ENCODE assay signal across 10 cellular contexts in the genomic region with DNA sequence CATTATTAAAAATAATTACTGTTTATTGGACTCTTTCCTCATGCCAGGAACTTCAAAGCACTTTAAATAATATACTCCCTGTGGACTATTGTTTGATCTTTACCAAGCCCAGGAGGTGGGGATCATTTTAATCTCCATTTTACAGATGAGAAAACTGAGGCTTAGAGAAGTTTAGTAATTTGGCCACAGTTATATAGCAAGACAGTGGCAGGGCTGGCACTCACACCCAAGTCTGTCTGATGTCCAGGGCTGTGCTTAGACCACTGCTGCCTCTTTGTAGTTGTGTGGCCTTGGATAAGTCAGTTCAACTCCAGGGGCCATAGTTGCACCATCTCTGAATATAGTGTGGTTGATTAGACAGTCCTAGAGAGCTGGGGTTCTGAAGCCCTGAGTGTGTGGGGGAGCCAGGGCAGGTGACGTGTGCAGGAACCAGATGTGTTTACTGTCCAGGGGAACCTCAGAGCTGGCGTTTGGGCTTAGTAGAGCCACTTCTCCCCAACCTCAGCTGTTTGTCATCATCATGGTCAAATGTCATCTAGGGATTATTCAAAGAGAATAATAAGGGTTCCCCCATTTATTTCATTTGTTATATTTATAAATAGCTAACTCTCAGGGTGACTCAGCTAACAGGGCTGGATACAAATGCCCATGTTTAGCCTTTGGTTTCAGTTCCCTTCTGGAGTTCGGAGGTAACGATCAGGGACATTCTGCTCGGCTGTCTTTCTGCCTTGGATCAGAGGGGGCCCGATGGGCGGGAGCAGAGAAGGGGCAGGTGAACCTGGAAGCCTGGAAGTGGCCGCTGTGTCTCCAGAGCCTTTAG.
DNase-seq lines count a peak whose midpoint lies in the region; ATAC-seq, FAIRE-seq and TF ChIP-seq lines count a peak whose summit lies in the region.
"Had no signal": no experiment of that assay in that cellular context is flagged by ENCODE, and none has a peak within 500 bp of the region (broad histone marks: within the 10 kb centered on the region; RNA-seq: fewer than 3 reads in every experiment).

No MANE protein-coding gene starts in this region.

- H3K27me3 ChIP-seq in gastroesophageal sphincter = no peaks in the 10 kb centered on the region

- WGBS in gastroesophageal sphincter (ENCODE audit: low coverage in 1 of 2), 2 donors = 40 to 48% methylated on average over 1 to 4 of the region's 8 CpGs

- peaks cover 0 to 22% (median 0%) of the 10 kb centered on the region in 3 donors for H3K4me1 ChIP-seq in gastroesophageal sphincter

- intact Hi-C loops in Right ventricle myocardium superior (cut with DNase I) = no loop called here

- ATAC-seq in GM21390 (IDR thresholded peaks at IDR 0.05; ENCODE audit: unreplicated experiment) (peak; percentile 75), HG03378 (IDR thresholded peaks at IDR 0.05; ENCODE audit: unreplicated experiment) (peak; percentile 74), gastroesophageal sphincter (peak; percentile 44), Right ventricle myocardium superior (ENCODE audit: poor library complexity) (no peak)

- TF ChIP-seq POLR2A in GM12892 (IDR thresholded peaks at IDR 0.05; ENCODE audit: low read depth, low read length) = no peak
- no peak for TF ChIP-seq POLR2A in gastroesophageal sphincter (IDR thresholded peaks at IDR 0.05)

- FAIRE-seq in GM12892 (lab: Jason Lieb, UNC) = peak; percentile 84
- FAIRE-seq: HTR-8/SVneo had no signal

- H3K36me3 ChIP-seq in gastroesophageal sphincter = peaks cover 0 to 33% of the 10 kb centered on the region in 2 donors

- peak overlapping the region in 1 of 2 donors; percentile 23 for H3K4me3 ChIP-seq in gastroesophageal sphincter

- H3K9me3 ChIP-seq in gastroesophageal sphincter = no peaks in the 10 kb centered on the region

- no peak for TF ChIP-seq EP300 in gastroesophageal sphincter (IDR thresholded peaks at IDR 0.05)

- H3K27ac ChIP-seq in gastroesophageal sphincter = peak overlapping the region in 3 of 4 donors; percentile 24 to 66 (median 50)

- no peak for TF ChIP-seq CTCF in gastroesophageal sphincter (IDR thresholded peaks at IDR 0.05)

- DNase-seq in GM12892 (ENCODE audit: insufficient read length) (peak; percentile 68), Right ventricle myocardium superior (no peak), NCI-H69 (lab: John Stamatoyannopoulos, UW) (no peak), ureter (ENCODE audit: low spot score) (no peak), NCI-H2196 treated with DMSO at 0.1 percent for 48 hours (lab: John Stamatoyannopoulos, UW; ENCODE audit: unreplicated experiment) (no peak)
- DNase-seq: aorta had no signal
